9 cellular contexts compared by ENCODE assay signal in genomic region chr3:175346573-175347356, GRCh38.
DNase-seq lines count a peak whose midpoint lies in the region; ATAC-seq and TF ChIP-seq lines count a peak whose summit lies in the region.
"Had no signal": no experiment of that assay in that cellular context is flagged by ENCODE, and none has a peak within 500 bp of the region (broad histone marks: within the 10 kb centered on the region; RNA-seq: fewer than 3 reads in every experiment).

No MANE protein-coding gene starts in this region.

- DNase-seq in HFF-Myc (ENCODE audit: extremely low read depth, low read depth) (peak; percentile 82), RWPE1 (ENCODE audit: low spot score) (peak; percentile 84), Right ventricle myocardium inferior (ENCODE audit: missing footprints) (peak; percentile 77), stromal cell of bone marrow (ENCODE audit: low read depth) (peak; percentile 93), GM20000 (ENCODE audit: low spot score) (no peak)
- no peak for DNase-seq in CD4-positive, alpha-beta memory T cell
- DNase-seq in activated CD8-positive, alpha-beta T cell treated with anti-CD3 and anti-CD28 coated beads, Interleukin-2, amount 10 ng/mL, durations not matched to agents 7 days and 5 days, result no peak

- POLR2A ChIA-PET in RWPE1 (lab: Yijun Ruan, JAX; ENCODE audit: low non-redundant PET), result no interaction called here
- POLR2A ChIA-PET in CD4-positive, alpha-beta memory T cell (lab: Charles Lee; ENCODE audit: partially characterized antibody), result no interaction called here
- POLR2A ChIA-PET in activated CD8-positive, alpha-beta T cell treated with anti-CD3 and anti-CD28 coated beads, Interleukin-2, amount 10 ng/mL, durations not matched to agents 7 days and 5 days (lab: Charles Lee), result no interaction called here

- peaks cover 0 to 8% (median 2%) of the 10 kb centered on the region in 8 donors for H3K9me3 Mint-ChIP-seq in CD4-positive, alpha-beta memory T cell
- H3K9me3 Mint-ChIP-seq in activated CD8-positive, alpha-beta T cell treated with anti-CD3 and anti-CD28 coated beads, Interleukin-2, amount 10 ng/mL, durations not matched to agents 7 days and 5 days (ENCODE audit: insufficient read depth), result no peaks in the 10 kb centered on the region

- H3K27ac Mint-ChIP-seq in CD4-positive, alpha-beta memory T cell, result no peak overlapping the region
- no peak overlapping the region for H3K27ac Mint-ChIP-seq in activated CD8-positive, alpha-beta T cell treated with anti-CD3 and anti-CD28 coated beads, Interleukin-2, amount 10 ng/mL, durations not matched to agents 7 days and 5 days

- no peaks in the 10 kb centered on the region for H3K4me1 ChIP-seq in CD4-positive, alpha-beta memory T cell (ENCODE audit: insufficient read depth, low read length)

- H3K4me3 ChIP-seq in HFF-Myc (replicated peaks; ENCODE audit: low read depth, low read length), result no peak overlapping the region
- H3K4me3 ChIP-seq in CD4-positive, alpha-beta memory T cell (ENCODE audit: low read length in 2 of 2), result no peak overlapping the region
- H3K4me3 ChIP-seq: cardiac muscle cell had no signal

- no peaks in the 10 kb centered on the region for H3K4me1 Mint-ChIP-seq in CD4-positive, alpha-beta memory T cell
- H3K4me1 Mint-ChIP-seq in activated CD8-positive, alpha-beta T cell treated with anti-CD3 and anti-CD28 coated beads, Interleukin-2, amount 10 ng/mL, durations not matched to agents 7 days and 5 days (ENCODE audit: low read depth), result no peaks in the 10 kb centered on the region

- no peaks in the 10 kb centered on the region for H3K36me3 Mint-ChIP-seq in CD4-positive, alpha-beta memory T cell
- no peaks in the 10 kb centered on the region for H3K36me3 Mint-ChIP-seq in activated CD8-positive, alpha-beta T cell treated with anti-CD3 and anti-CD28 coated beads, Interleukin-2, amount 10 ng/mL, durations not matched to agents 7 days and 5 days (ENCODE audit: low read depth)

- no peaks in the 10 kb centered on the region for H3K27me3 ChIP-seq in CD4-positive, alpha-beta memory T cell (ENCODE audit: insufficient read depth, low read length)
- H3K27me3 ChIP-seq: cardiac muscle cell had no signal

- H3K27me3 Mint-ChIP-seq in CD4-positive, alpha-beta memory T cell, result no peaks in the 10 kb centered on the region
- no peaks in the 10 kb centered on the region for H3K27me3 Mint-ChIP-seq in activated CD8-positive, alpha-beta T cell treated with anti-CD3 and anti-CD28 coated beads, Interleukin-2, amount 10 ng/mL, durations not matched to agents 7 days and 5 days (ENCODE audit: low read depth)

- no peaks in the 10 kb centered on the region for H3K9me3 ChIP-seq in CD4-positive, alpha-beta memory T cell (ENCODE audit: control insufficient read depth in 1 of 2, low read length in 2 of 2)

- intact Hi-C loops in Right ventricle myocardium inferior (cut with DNase I), result no loop called here
- intact Hi-C loops in CD4-positive, alpha-beta memory T cell (cut with micrococcal nuclease), result no loop called here

- CTCF ChIA-PET in RWPE1 (lab: Yijun Ruan, JAX), result no interaction called here
- CTCF ChIA-PET in CD4-positive, alpha-beta memory T cell (lab: Charles Lee; ENCODE audit: partially characterized antibody), result no interaction called here
- CTCF ChIA-PET in activated CD8-positive, alpha-beta T cell treated with anti-CD3 and anti-CD28 coated beads, Interleukin-2, amount 10 ng/mL, durations not matched to agents 7 days and 5 days (lab: Charles Lee), result no interaction called here

- H3K36me3 ChIP-seq in CD4-positive, alpha-beta memory T cell (ENCODE audit: insufficient read depth, low read length), result no peaks in the 10 kb centered on the region
- H3K36me3 ChIP-seq: cardiac muscle cell had no signal

- no peak overlapping the region for H3K4me3 Mint-ChIP-seq in CD4-positive, alpha-beta memory T cell
- H3K4me3 Mint-ChIP-seq in activated CD8-positive, alpha-beta T cell treated with anti-CD3 and anti-CD28 coated beads, Interleukin-2, amount 10 ng/mL, durations not matched to agents 7 days and 5 days, result no peak overlapping the region

- ATAC-seq in Right ventricle myocardium inferior, result peak; percentile 96
- no peak for ATAC-seq in activated CD8-positive, alpha-beta T cell treated with anti-CD3 and anti-CD28 coated beads, Interleukin-2, amount 10 ng/mL, durations not matched to agents 7 days and 5 days
- ATAC-seq in GM21360 (IDR thresholded peaks at IDR 0.05; ENCODE audit: unreplicated experiment), result no peak

- TF ChIP-seq CTCF in HFF-Myc (IDR thresholded peaks at IDR 0.05; ENCODE audit: low read depth, low read length, missing control alignments) (no peak), RWPE1 (conservative IDR thresholded peaks at IDR 0.05; ENCODE audit: low read depth) (no peak), GM20000 (IDR thresholded peaks at IDR 0.05; ENCODE audit: extremely low read depth, missing control alignments) (no peak)

- no peak overlapping the region for H3K27ac ChIP-seq in RWPE1
- no peak overlapping the region for H3K27ac ChIP-seq in CD4-positive, alpha-beta memory T cell (ENCODE audit: low read depth, low read length)
- H3K27ac ChIP-seq: cardiac muscle cell had no signal

Comparison
In these comparisons a context has a peak if more than half of its experiments do, and no peak if none do; other contexts are left out.
1. DNase-seq: peak in HFF-Myc (single experiment), RWPE1 (single experiment), Right ventricle myocardium inferior (single experiment) and stromal cell of bone marrow (single experiment); none in CD4-positive, alpha-beta memory T cell (0 of 5), activated CD8-positive, alpha-beta T cell treated with anti-CD3 and anti-CD28 coated beads, Interleukin-2, amount 10 ng/mL, durations not matched to agents 7 days and 5 days (single experiment) and GM20000 (single experiment).